ENCODE assay signal across 7 cellular contexts in genomic region chr7:39618868-39619267, GRCh38.
"Had no signal": no experiment of that assay in that cellular context is flagged by ENCODE, and none has a peak within 500 bp of the region (broad histone marks: within the 10 kb centered on the region; RNA-seq: fewer than 3 reads in every experiment).

No MANE protein-coding gene starts in this region.

- H2AFZ ChIP-seq: GM23248 had no signal

- H3K36me3 Mint-ChIP-seq: IgD-negative memory B cell had no signal

- H3K9ac ChIP-seq: GM23248 had no signal

- H3K4me3 ChIP-seq: GM23248, HAP-1 had no signal

- H3K4me3 Mint-ChIP-seq: IgD-negative memory B cell had no signal

- H3K9me3 Mint-ChIP-seq: IgD-negative memory B cell had no signal

- H3K27ac ChIP-seq: GM23248 had no signal

- DNase-seq: GM23248, GOT3, H7, KG1 had no signal

- H3K9me3 ChIP-seq: HAP-1 had no signal

- FAIRE-seq: HTR-8/SVneo had no signal

- H3K36me3 ChIP-seq: HAP-1 had no signal
